In genomic region chr6:20811112-20811746, GRCh38 we compare ENCODE assay signal across 9 cellular contexts.
DNase-seq lines count a peak whose midpoint lies in the region; ATAC-seq, FAIRE-seq and TF ChIP-seq lines count a peak whose summit lies in the region.
"Had no signal": no experiment of that assay in that cellular context is flagged by ENCODE, and none has a peak within 500 bp of the region (broad histone marks: within the 10 kb centered on the region; RNA-seq: fewer than 3 reads in every experiment).

No MANE protein-coding gene starts in this region.

- no CpG with 5 or more reads among the region's 6 CpGs for WGBS in IMR-90 (ENCODE audit: extremely low coverage in 2 of 2, insufficient read length in 1 of 2), 2 experiments
- 0% methylated on average over 6 of the region's 6 CpGs for WGBS in K562 (ENCODE audit: insufficient coverage, low coverage, missing lambda C conversion rate)
- 29 to 45% methylated on average over 6 of the region's 6 CpGs for WGBS in lung, 2 donors

- H3K27ac ChIP-seq in IMR-90 (ENCODE audit: insufficient read depth, low read length) (peak overlapping the region; percentile 87; the same call in 1 of the 2 replicates), K562 (ENCODE audit: extremely low read depth, low read depth, low read length) (peak overlapping the region; percentile 80), lung (ENCODE audit: low read depth in 1 of 2, low read length in 1 of 2) (peak overlapping the region in 1 of 2 donors; percentile 29)

- H2BK5ac ChIP-seq in IMR-90 (ENCODE audit: low read depth, low read length, poor library complexity, severe bottlenecking) = peak overlapping the region; percentile 98

- FAIRE-seq in K562 (lab: Jason Lieb, UNC) = peak; percentile 95

- dilution Hi-C loops in IMR-90 (cut with HindIII; ENCODE audit: low sequenced_read_pairs, unreplicated experiment) = no loop called here

- H3K4me1 ChIP-seq in Caco-2 (peaks cover 14% of the 10 kb centered on the region; the same call in 1 of the 2 replicates), IMR-90 (ENCODE audit: control insufficient read depth, insufficient read depth, low read length) (peaks cover 6% of the 10 kb centered on the region), K562 (replicated peaks in 1 of 2; ENCODE audit: control insufficient read depth in 2 of 2, insufficient read depth in 2 of 2, low read length in 2 of 2) (peaks cover 8 to 20% of the 10 kb centered on the region in 2 experiments), lung (ENCODE audit: control insufficient read depth in 2 of 2, insufficient read depth in 2 of 2, low read length in 2 of 2) (peaks cover 3 to 12% of the 10 kb centered on the region in 2 donors)

- H3K9me1 ChIP-seq in IMR-90 (ENCODE audit: insufficient read depth, low read length) = peaks cover 3% of the 10 kb centered on the region
- H3K9me1 ChIP-seq in K562 (ENCODE audit: control insufficient read depth, insufficient read depth, low read length) = no peaks in the 10 kb centered on the region

- TF ChIP-seq POLR2A in IMR-90 (IDR thresholded peaks at IDR 0.05; ENCODE audit: low read depth, low read length) = no peak
- no peak for TF ChIP-seq POLR2A in K562 (conservative IDR thresholded peaks at IDR 0.05)

- H3K27me3 ChIP-seq in Caco-2 (replicated peaks; ENCODE audit: control insufficient read depth, insufficient read depth, low read length) = no peaks in the 10 kb centered on the region
- no peaks in the 10 kb centered on the region for H3K27me3 ChIP-seq in IMR-90 (ENCODE audit: control insufficient read depth, insufficient read depth, low read length)
- H3K27me3 ChIP-seq in K562 (ENCODE audit: control insufficient read depth in 2 of 2, insufficient read depth in 2 of 2, low read length in 2 of 2) = no peaks in the 10 kb centered on the region
- no peaks in the 10 kb centered on the region for H3K27me3 ChIP-seq in lung (ENCODE audit: control insufficient read depth, insufficient read depth)

- 0 out of 2 replicates have a peak overlapping the region, but pooled peaks have one; percentile 50 for H2AK5ac ChIP-seq in IMR-90 (ENCODE audit: low read depth, low read length)

- H4K91ac ChIP-seq in IMR-90 (ENCODE audit: insufficient read depth, low read depth, low read length) = peak overlapping the region; percentile 94

- H2BK20ac ChIP-seq in IMR-90 (ENCODE audit: low read depth, low read length) = peak overlapping the region; percentile 97

- H3K56ac ChIP-seq in IMR-90 (ENCODE audit: extremely low read depth, insufficient read depth, low read length) = peak overlapping the region; percentile 98

- no TSS peak for BruUV-seq in Caco-2 (replicated peaks; lab: Mats Ljungman, UMichigan)
- no TSS peak for BruUV-seq in IMR-90 (replicated peaks; lab: Mats Ljungman, UMichigan)
- no TSS peak for BruUV-seq in K562 (replicated peaks; lab: Mats Ljungman, UMichigan)

- peak overlapping the region; percentile 91 for H3K27ac Mint-ChIP-seq in Caco-2 (ENCODE audit: unreplicated experiment)
- H3K27ac Mint-ChIP-seq: T-helper 17 cell had no signal

- H3K14ac ChIP-seq in IMR-90 (replicated peaks; ENCODE audit: low read depth, low read length) = peak overlapping the region; percentile 95

- H3K4me3 Mint-ChIP-seq in Caco-2 (ENCODE audit: unreplicated experiment) = peak overlapping the region; percentile 42
- H3K4me3 Mint-ChIP-seq: T-helper 17 cell had no signal

- POLR2A ChIA-PET in Caco-2 (lab: Charles Lee) (interaction anchor here (0.5 kb wide), 1 partner anchor 782 kb away, joined by 4 read pairs; the partner anchor contains the start of gene SOX4), IMR-90 (lab: Charles Lee; ENCODE audit: unreplicated experiment) (interaction anchor here (0.7 kb wide), 1 partner anchor 14 kb away, joined by 18 read pairs; no protein-coding TSS in a partner anchor), K562 (lab: Yijun Ruan, JAX) (interaction anchor here (1.0 to 1.6 kb wide), 4 partner anchors 8 to 21 kb away, joined by 3 to 5 read pairs (median 4); no protein-coding TSS in a partner anchor)

- H4K8ac ChIP-seq in IMR-90 (ENCODE audit: low read depth in 2 of 2, low read length in 2 of 2) = peak overlapping the region; percentile 92 to 99

- peak overlapping the region; percentile 83; the same call in 2 of the 3 replicates for H2BK15ac ChIP-seq in IMR-90 (ENCODE audit: low read depth, low read length)

- TF ChIP-seq CTCF in Caco-2 (IDR thresholded peaks at IDR 0.05; ENCODE audit: insufficient read depth in 1 of 2, low read depth in 1 of 2, low read length in 1 of 2, severe bottlenecking in 1 of 2, unreplicated experiment in 1 of 2) (no peak), IMR-90 (conservative IDR thresholded peaks at IDR 0.05; ENCODE audit: low read depth, low read length) (no peak), K562 (IDR thresholded peaks at IDR 0.05 in 2 of 3, conservative IDR thresholded peaks at IDR 0.05 in 1 of 3; ENCODE audit: insufficient read depth in 2 of 3, low read depth in 1 of 3, low read length in 3 of 3) (no peak), lung (IDR thresholded peaks at IDR 0.05; ENCODE audit: control extremely low read depth, extremely low read depth) (no peak)

- H3K4me2 ChIP-seq in IMR-90 (ENCODE audit: low read depth, low read length) = peak overlapping the region; percentile 78
- H3K4me2 ChIP-seq in K562 (ENCODE audit: insufficient read depth, low read length) = peak overlapping the region; percentile 61

- intact Hi-C loops in Caco-2 (cut with micrococcal nuclease; ENCODE audit: unreplicated experiment) = no loop called here
- intact Hi-C loops in IMR-90 (cut with micrococcal nuclease) = loop anchor here (5.0 kb wide), 2 partner anchors 409 to 776 kb away; partner anchors contain the start of gene E2F3
- intact Hi-C loops in K562 (cut with micrococcal nuclease) = no loop called here

- CTCF ChIA-PET in Caco-2 (lab: Charles Lee) = no interaction called here
- CTCF ChIA-PET in IMR-90 (lab: Yijun Ruan, JAX) = interaction anchor here (0.6 to 0.8 kb wide), 2 partner anchors 64 to 117 kb away, joined by 3 to 7 read pairs; no protein-coding TSS in a partner anchor
- CTCF ChIA-PET in K562 (lab: Yijun Ruan, JAX; ENCODE audit: low intra/inter-chr PET ratio) = no interaction called here

- peak overlapping the region; percentile 96 for H2BK120ac ChIP-seq in IMR-90 (ENCODE audit: low read depth, low read length)

- H3K23ac ChIP-seq in IMR-90 (ENCODE audit: low read depth, low read length) = peak overlapping the region; percentile 98

- no peaks in the 10 kb centered on the region for H3K27me3 Mint-ChIP-seq in Caco-2 (ENCODE audit: insufficient read depth, unreplicated experiment)
- H3K27me3 Mint-ChIP-seq: T-helper 17 cell had no signal

- no peak overlapping the region for H2AK9ac ChIP-seq in IMR-90 (replicated peaks; ENCODE audit: low read depth, low read length, poor library complexity)

- H4K20me1 ChIP-seq in IMR-90 (ENCODE audit: insufficient read depth, low read length) (no peaks in the 10 kb centered on the region), K562 (replicated peaks; ENCODE audit: control insufficient read depth, insufficient read depth, low read length) (no peaks in the 10 kb centered on the region)

- DNase-seq in Caco-2 = peak; percentile 57 to 64
- DNase-seq in IMR-90 = peak; percentile 99
- peak; percentile 58 to 91 (median 76) for DNase-seq in K562 (ENCODE audit: extremely low read depth in 1 of 4, low spot score in 3 of 4)
- DNase-seq in lung (ENCODE audit: low spot score) = no peak
- no peak for DNase-seq in superior temporal gyrus (ENCODE audit: extremely low spot score)
- DNase-seq in stimulated activated CD4-positive, alpha-beta T cell treated with anti-CD3 and anti-CD28 coated beads, Interleukin-4, amount 100 ng/mL, for 4 hours = no peak
- no peak for DNase-seq in NCI-H128 (lab: John Stamatoyannopoulos, UW; ENCODE audit: unreplicated experiment)
- no peak for DNase-seq in stimulated activated CD4-positive, alpha-beta T cell treated with anti-CD3 and anti-CD28 coated beads, Interleukin-4, amount 100 ng/mL, for 24 hours
- DNase-seq: T-helper 17 cell had no signal

- H4K5ac ChIP-seq in IMR-90 (ENCODE audit: low read depth, low read length) = peak overlapping the region; percentile 92

- H3K79me2 ChIP-seq in K562 (ENCODE audit: control insufficient read depth, insufficient read depth, low read length) = no peaks in the 10 kb centered on the region

- peaks cover 16% of the 10 kb centered on the region for H3K4me1 Mint-ChIP-seq in Caco-2 (ENCODE audit: low read depth, unreplicated experiment)
- H3K4me1 Mint-ChIP-seq: T-helper 17 cell had no signal

- H3K4me3 ChIP-seq in Caco-2 (ENCODE audit: low read depth, low read length) = no peak overlapping the region
- H3K4me3 ChIP-seq in IMR-90 (ENCODE audit: insufficient read depth, low read depth, low read length) = no peak overlapping the region
- H3K4me3 ChIP-seq in K562 = no peak overlapping the region
- no peak overlapping the region for H3K4me3 ChIP-seq in lung

- in situ Hi-C loops in IMR-90 (cut with MboI; ENCODE audit: low sequenced_read_pairs) = no loop called here
- in situ Hi-C loops in K562 (cut with MboI) = no loop called here

- H3K36me3 Mint-ChIP-seq in Caco-2 (ENCODE audit: insufficient read depth, unreplicated experiment) = peaks cover 18% of the 10 kb centered on the region

- H3K79me1 ChIP-seq in IMR-90 (ENCODE audit: low read depth in 1 of 2, low read length in 2 of 2) = peaks cover 3 to 5% of the 10 kb centered on the region in 2 experiments; a peak in 2 of 4 replicates

- H3K9me3 Mint-ChIP-seq in Caco-2 (ENCODE audit: unreplicated experiment) = peaks cover 18% of the 10 kb centered on the region

- H2AFZ ChIP-seq in IMR-90 (replicated peaks; ENCODE audit: low read length, poor library complexity) = no peak overlapping the region
- peak overlapping the region; percentile 35 for H2AFZ ChIP-seq in K562 (ENCODE audit: low read depth, low read length)

- no peaks in the 10 kb centered on the region for H3K36me3 ChIP-seq in Caco-2 (ENCODE audit: control insufficient read depth, insufficient read depth, low read length)
- no peaks in the 10 kb centered on the region for H3K36me3 ChIP-seq in IMR-90 (ENCODE audit: control insufficient read depth, insufficient read depth, low read length)
- H3K36me3 ChIP-seq in K562 (ENCODE audit: control insufficient read depth, insufficient read depth, low read length) = no peaks in the 10 kb centered on the region; the same call in 2 of the 3 replicates
- no peaks in the 10 kb centered on the region for H3K36me3 ChIP-seq in lung (ENCODE audit: control insufficient read depth in 2 of 2, insufficient read depth in 2 of 2, low read length in 2 of 2)

- H3K18ac ChIP-seq in IMR-90 (ENCODE audit: low read depth, low read length) = peak overlapping the region; percentile 96

- H3K9ac ChIP-seq in IMR-90 (ENCODE audit: low read depth, low read length) (peak overlapping the region; percentile 58; the same call in 1 of the 2 replicates), K562 (ENCODE audit: insufficient read depth in 1 of 2, low read depth in 2 of 2, low read length in 2 of 2) (peak overlapping the region in 1 of 2 experiments; percentile 56; a peak in 2 of 4 replicates)

- peak overlapping the region; percentile 88 for H3K4ac ChIP-seq in IMR-90 (ENCODE audit: low read depth, low read length)

- H3K9me3 ChIP-seq in Caco-2 (peaks cover 19% of the 10 kb centered on the region; the same call in 1 of the 2 replicates), IMR-90 (ENCODE audit: control insufficient read depth, insufficient read depth, low read length) (no peaks in the 10 kb centered on the region), K562 (replicated peaks; ENCODE audit: control insufficient read depth, insufficient read depth, low read depth, low read length) (no peaks in the 10 kb centered on the region), lung (ENCODE audit: control insufficient read depth in 2 of 2, insufficient read depth in 1 of 2, low read length in 1 of 2) (no peaks in the 10 kb centered on the region)

- peak; percentile 92 for ATAC-seq in IMR-90 (ENCODE audit: low read depth)
- peak; percentile 97 for ATAC-seq in K562
- ATAC-seq in lung (ENCODE audit: insufficient read depth, low FRiP score) = peak; percentile 19
- ATAC-seq: T-helper 17 cell had no signal

- peak; percentile 87 for TF ChIP-seq EP300 in K562 (IDR thresholded peaks at IDR 0.05; ENCODE audit: low read length)

- TF ChIP-seq RAD21 in IMR-90 (IDR thresholded peaks at IDR 0.05; ENCODE audit: low read length) = no peak
- TF ChIP-seq RAD21 in K562 (CRISPR knock-in tag; conservative IDR thresholded peaks at IDR 0.05 in 1 of 2, IDR thresholded peaks at IDR 0.05 in 1 of 2) = no peak; a peak in 1 of 4 replicates

Comparison
In these comparisons a context has a peak if more than half of its experiments do, and no peak if none do; other contexts are left out.
1. DNase-seq: peak in Caco-2 (2 of 2), IMR-90 (single experiment) and K562 (4 of 4); none in lung (single experiment), superior temporal gyrus (single experiment), stimulated activated CD4-positive, alpha-beta T cell treated with anti-CD3 and anti-CD28 coated beads, Interleukin-4, amount 100 ng/mL, for 4 hours (0 of 2), NCI-H128 (single experiment) and stimulated activated CD4-positive, alpha-beta T cell treated with anti-CD3 and anti-CD28 coated beads, Interleukin-4, amount 100 ng/mL, for 24 hours (single experiment).
2. ATAC-seq: peak in every context shown above with its lines; median percentile 97 in K562; 92 in IMR-90; 19 in lung.